Comparison of ENCODE assay signal across 28 cellular contexts in genomic region chr2:65700004-65700651, GRCh38.
"Had no signal": no experiment of that assay in that cellular context is flagged by ENCODE, and none has a peak within 500 bp of the region (broad histone marks: within the 10 kb centered on the region; RNA-seq: fewer than 3 reads in every experiment).

No MANE protein-coding gene starts in this region.

- H3K36me3 ChIP-seq: ascending aorta, cardiac muscle cell had no signal

- H3K4me3 ChIP-seq: ascending aorta, cardiac muscle cell, PC-9 had no signal

- H3K4me1 ChIP-seq: ascending aorta had no signal

- H3K9me3 ChIP-seq: ascending aorta had no signal

- DNase-seq: activated CD4-positive, alpha-beta T cell treated with anti-CD3 and anti-CD28 coated beads, Interleukin-2, amount 10 ng/mL, durations not matched to agents 24 days and 14 days; activated CD4-positive, alpha-beta T cell treated with anti-CD3 and anti-CD28 coated beads, Interleukin-2, amount 50 U/mL, for 4 hours; activated CD8-positive, alpha-beta T cell treated with anti-CD3 and anti-CD28 coated beads for 36 hours; activated effector memory CD4-positive, alpha-beta T cell treated with anti-CD3 and anti-CD28 coated beads, Interleukin-2, amount 50 U/mL, for 16 hours; activated naive CD4-positive, alpha-beta T cell; activated naive CD4-positive, alpha-beta T cell treated with anti-CD3 and anti-CD28 coated beads, Interleukin-2, amount 50 U/mL, for 16 hours; activated naive CD8-positive, alpha-beta T cell treated with anti-CD3 and anti-CD28 coated beads for 36 hours; activated T-cell treated with anti-CD3 and anti-CD28 coated beads, Interleukin-2, amount 50 U/mL, for 1 hour; activated T-cell treated with anti-CD3 and anti-CD28 coated beads, Interleukin-2, amount 50 U/mL, for 72 hours; amniotic stem cell; NCI-H1105; NCI-H1417 treated with DMSO at 0.1 percent for 48 hours; NCI-H187 treated with DMSO at 0.1 percent for 48 hours; NCI-H2081; NCI-H2171 treated with DMSO at 0.1 percent for 48 hours; NCI-H2227 treated with DMSO at 0.1 percent for 48 hours; NCI-H446; NCI-H510A treated with DMSO at 0.1 percent for 48 hours; NCI-H526 treated with DMSO at 0.1 percent for 48 hours; NCI-H82; PC-9; Right ventricle myocardium superior; T1000 had no signal

- H3K4me2 ChIP-seq: PC-9 had no signal

- FAIRE-seq: RCC 7860 had no signal

- H3K27me3 ChIP-seq: ascending aorta, cardiac muscle cell had no signal

- H2AFZ ChIP-seq: PC-9 had no signal

- H3K27ac ChIP-seq: ascending aorta, cardiac muscle cell, PC-9, RWPE1 had no signal

- ATAC-seq: activated CD8-positive, alpha-beta T cell treated with anti-CD3 and anti-CD28 coated beads for 36 hours; activated T-cell treated with anti-CD3 and anti-CD28 coated beads, Interleukin-2, amount 50 U/mL, for 72 hours; activated T-helper 17 cell treated with anti-CD3 and anti-CD28 coated beads, Interleukin-2, amount 50 U/mL, for 72 hours had no signal
